In genomic region chr16:87581867-87582220, GRCh38 we compare ENCODE assay signal across 8 cellular contexts. TPM values are rescaled to one million over a fixed set of nuclear protein-coding genes. Genes with fewer than 3 reads are reported as not detected.
DNase-seq lines count a peak whose midpoint lies in the region; ATAC-seq and TF ChIP-seq lines count a peak whose summit lies in the region.

No MANE protein-coding gene starts in this region.

- CTCF ChIA-PET in BJ (lab: Yijun Ruan, JAX) (interaction anchor here (0.6 to 3.7 kb wide), 12 partner anchors 8 to 268 kb away, joined by 3 to 25 read pairs (median 3); no protein-coding TSS in a partner anchor), RWPE1 (lab: Yijun Ruan, JAX) (interaction anchor here (0.5 to 2.0 kb wide), 5 partner anchors 31 to 290 kb away, joined by 3 to 17 read pairs (median 3); no protein-coding TSS in a partner anchor)

- no peak overlapping the region for H3K4me3 ChIP-seq in BJ (ENCODE audit: low read depth, low read length)

- peaks cover 3% of the 10 kb centered on the region for H3K27me3 ChIP-seq in BJ (ENCODE audit: control insufficient read depth, insufficient read depth, low read length)

- H3K27ac ChIP-seq in RWPE1, result peak overlapping the region; percentile 78

- POLR2A ChIA-PET in BJ (lab: Charles Lee), result interaction anchor here (0.6 kb wide), 1 partner anchor 203 kb away, joined by 11 read pairs; no protein-coding TSS in a partner anchor
- POLR2A ChIA-PET in RWPE1 (lab: Yijun Ruan, JAX; ENCODE audit: low non-redundant PET), result no interaction called here

- TF ChIP-seq CTCF in BJ (IDR thresholded peaks at IDR 0.05; ENCODE audit: insufficient read depth, low read depth, low read length) (no peak), RWPE1 (conservative IDR thresholded peaks at IDR 0.05; ENCODE audit: low read depth) (no peak)

- DNase-seq in BJ (ENCODE audit: low read depth), result peak; percentile 78
- peak; percentile 94 for DNase-seq in RWPE1 (ENCODE audit: low spot score)
- peak; percentile 99 for DNase-seq in fibroblast of peridontal ligament (ENCODE audit: extremely low read depth)
- DNase-seq in non-pigmented ciliary epithelial cell (ENCODE audit: low read depth), result peak; percentile 89
- DNase-seq in NCI-H524 (lab: John Stamatoyannopoulos, UW), result no peak
- DNase-seq in KG1 (lab: John Stamatoyannopoulos, UW), result no peak
- DNase-seq in COLO668 (lab: John Stamatoyannopoulos, UW; ENCODE audit: unreplicated experiment), result no peak

- no peaks in the 10 kb centered on the region for H3K36me3 ChIP-seq in BJ (ENCODE audit: control insufficient read depth, insufficient read depth, low read length)

- no peak for ATAC-seq in HG02642 (IDR thresholded peaks at IDR 0.05; ENCODE audit: poor library complexity, unreplicated experiment)

RNA-seq across cellular contexts. Expression of gene JPH3, which starts 20.5 kb away (rescaled TPM):
- not detected in 2 replicates for polyA plus RNA-seq in BJ (2011; rRNA removed)
- not detected in 2 replicates for polyA minus RNA-seq in BJ (2011; rRNA and poly(A)+ RNA removed)

Comparison
In these comparisons a context has a peak if more than half of its experiments do, and no peak if none do; other contexts are left out.
1. DNase-seq: peak in BJ (single experiment), RWPE1 (single experiment), fibroblast of peridontal ligament (single experiment) and non-pigmented ciliary epithelial cell (single experiment); none in NCI-H524 (0 of 2), KG1 (single experiment) and COLO668 (single experiment).